8 cellular contexts compared by ENCODE assay signal in the genomic region with DNA sequence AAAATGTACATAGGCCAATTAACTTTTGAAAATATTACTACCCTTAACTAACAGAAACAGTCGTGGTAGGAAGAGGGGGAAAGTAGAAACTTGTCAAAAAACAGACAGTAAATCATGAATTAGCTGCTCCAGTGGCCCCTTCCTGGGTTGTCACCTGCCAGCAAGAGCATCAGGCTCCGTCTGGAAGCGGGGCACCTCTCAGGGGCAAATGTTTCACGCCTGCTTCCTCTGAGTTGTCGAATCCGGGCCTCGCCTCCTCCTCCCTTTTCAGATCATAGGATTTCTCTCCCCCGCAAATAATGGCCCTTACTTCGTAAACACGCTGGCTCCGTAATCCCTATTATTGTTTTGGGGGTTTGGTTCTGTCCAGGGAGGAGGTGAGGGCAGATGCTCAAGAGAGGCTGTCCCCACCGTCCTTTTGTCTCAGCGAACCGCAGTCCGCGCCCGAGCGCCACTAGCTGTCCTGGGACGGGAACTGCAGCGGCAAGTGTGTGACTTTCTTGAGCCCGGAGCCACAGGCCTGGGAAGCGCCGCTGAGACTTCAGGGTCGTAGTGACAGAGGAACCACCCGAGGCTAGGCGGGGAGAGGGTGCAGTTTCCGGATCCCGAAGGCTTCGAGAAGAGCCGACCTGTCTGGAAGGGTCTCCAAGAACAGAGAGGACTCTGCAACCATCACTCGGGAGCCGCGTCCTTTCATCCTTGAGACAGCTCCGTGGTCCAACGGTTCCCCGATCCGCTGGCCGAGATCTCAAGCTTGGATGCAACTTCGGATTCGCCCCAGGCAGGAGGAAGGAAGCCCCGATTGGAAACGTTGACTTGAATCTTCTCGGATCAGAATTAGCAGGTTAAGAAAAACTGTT.
A peak's percentile ranks its signal among the peaks of the same experiment; 100 is the strongest.
DNase-seq lines count a peak whose midpoint lies in the region; ATAC-seq, FAIRE-seq and TF ChIP-seq lines count a peak whose summit lies in the region.

No MANE protein-coding gene starts in this region.

- H3K79me2 ChIP-seq in OCI-LY7 (ENCODE audit: insufficient read depth, low read depth, low read length) = no peaks in the 10 kb centered on the region

- no peaks in the 10 kb centered on the region for H3K9me3 ChIP-seq in OCI-LY7 (ENCODE audit: low read length)
- no peaks in the 10 kb centered on the region for H3K9me3 ChIP-seq in esophagus (ENCODE audit: control insufficient read depth in 2 of 2, insufficient read depth in 1 of 2, low read depth in 1 of 2, low read length in 1 of 2)

- H3K4me3 ChIP-seq in OCI-LY7 (ENCODE audit: low read depth, low read length, poor library complexity, severe bottlenecking) (peak overlapping the region; percentile 67), esophagus (ENCODE audit: low read depth in 1 of 2, low read length in 2 of 2) (peak overlapping the region; percentile 63 to 68)

- H3K27me3 ChIP-seq in esophagus (ENCODE audit: control insufficient read depth in 1 of 2, insufficient read depth in 2 of 2, low read length in 2 of 2) = no peaks in the 10 kb centered on the region

- H2AFZ ChIP-seq in OCI-LY7 (ENCODE audit: low read length) = peak overlapping the region; percentile 90

- FAIRE-seq in HTR-8/SVneo (lab: Jason Lieb, UNC) = peak; percentile 68

- CTCF ChIA-PET in OCI-LY7 (lab: Charles Lee; ENCODE audit: unreplicated experiment) = interaction anchor here (1.2 kb wide), 1 partner anchor 169 kb away, joined by 4 read pairs; no protein-coding TSS in a partner anchor

- H3K36me3 ChIP-seq in OCI-LY7 (ENCODE audit: insufficient read depth, low read length) (no peaks in the 10 kb centered on the region), esophagus (ENCODE audit: control insufficient read depth in 2 of 2, insufficient read depth in 2 of 2, low read length in 1 of 2) (no peaks in the 10 kb centered on the region)

- WGBS in esophagus, 2 donors = 1 to 2% methylated on average over 43 of the region's 43 CpGs

- peak; percentile 72 for ATAC-seq in GM21423 (IDR thresholded peaks at IDR 0.05; ENCODE audit: unreplicated experiment)

- H3K4me2 ChIP-seq in OCI-LY7 (ENCODE audit: low read length) = peak overlapping the region; percentile 82

- H3K9me2 ChIP-seq in OCI-LY7 (ENCODE audit: insufficient read depth, low read length) = no peaks in the 10 kb centered on the region

- intact Hi-C loops in OCI-LY7 (cut with micrococcal nuclease; ENCODE audit: unreplicated experiment) = loop anchor here (1.0 to 5.0 kb wide), 6 partner anchors 65 to 525 kb away; partner anchors contain the start of gene POM121L2

- H3K27ac ChIP-seq in OCI-LY7 (ENCODE audit: low read depth, low read length, poor library complexity, severe bottlenecking) = peak overlapping the region; percentile 41
- H3K27ac ChIP-seq in esophagus (ENCODE audit: low read depth in 2 of 2, low read length in 1 of 2) = peak overlapping the region; percentile 30 to 33

- peak; percentile 83 for TF ChIP-seq CTCF in OCI-LY7 (conservative IDR thresholded peaks at IDR 0.05; ENCODE audit: low read length)

- POLR2A ChIA-PET in OCI-LY7 (lab: Charles Lee) = interaction anchor here (0.6 to 1.3 kb wide), 5 partner anchors 13 to 587 kb away, joined by 3 to 4 read pairs (median 3); no protein-coding TSS in a partner anchor

- peak; percentile 94 for DNase-seq in DMS 273 (lab: John Stamatoyannopoulos, UW; ENCODE audit: unreplicated experiment)
- peak; percentile 82 for DNase-seq in HTR-8/SVneo (ENCODE audit: insufficient read length, low spot score)
- DNase-seq in OCI-LY7 (ENCODE audit: low spot score) = peak; percentile 87
- peak; percentile 63 for DNase-seq in activated T-cell treated with anti-CD3 and anti-CD28 coated beads for 1 hour (ENCODE audit: low read depth)
- peak; percentile 85 for DNase-seq in myocyte (ENCODE audit: low read depth)
- peak; percentile 77 to 81 for DNase-seq in stimulated activated CD8-positive, alpha-beta memory T cell treated with anti-CD3 and anti-CD28 coated beads, Interleukin-7, amount 100 ng/mL, for 48 hours (ENCODE audit: extremely low read depth in 1 of 2, low read depth in 1 of 2)

- H3K4me1 ChIP-seq in OCI-LY7 (ENCODE audit: insufficient read depth, low read length, poor library complexity, severe bottlenecking) (no peaks in the 10 kb centered on the region), esophagus (ENCODE audit: control insufficient read depth in 2 of 2, insufficient read depth in 2 of 2, low read length in 1 of 2) (no peaks in the 10 kb centered on the region)

- no TSS peak for BruUV-seq in OCI-LY7 (replicated peaks; lab: Mats Ljungman, UMichigan)

- no peaks in the 10 kb centered on the region for H4K20me1 ChIP-seq in OCI-LY7 (ENCODE audit: insufficient read depth, low read length)

Comparison
In these comparisons a context has a peak if more than half of its experiments do, and no peak if none do; other contexts are left out.
1. Peak in every context shown above with its lines: DNase-seq, ATAC-seq, H3K4me3 ChIP-seq and H3K27ac ChIP-seq.